In genomic region chr21:33369586-33369985, GRCh38 we compare ENCODE assay signal across 21 cellular contexts.
"Had no signal": no experiment of that assay in that cellular context is flagged by ENCODE, and none has a peak within 500 bp of the region (broad histone marks: within the 10 kb centered on the region; RNA-seq: fewer than 3 reads in every experiment).

No MANE protein-coding gene starts in this region.

- ATAC-seq: activated CD4-positive, alpha-beta T cell treated with anti-CD3 and anti-CD28 coated beads for 36 hours; activated naive CD4-positive, alpha-beta T cell treated with anti-CD3 and anti-CD28 coated beads, Interleukin-2, amount 50 U/mL, for 72 hours; activated T-cell treated with anti-CD3 and anti-CD28 coated beads, Interleukin-2, amount 50 U/mL, for 4 hours had no signal

- DNase-seq: activated CD4-positive, alpha-beta memory T cell treated with anti-CD3 and anti-CD28 coated beads, Interleukin-2, amount 10 ng/mL, durations not matched to agents 7 days and 5 days; activated CD4-positive, alpha-beta T cell treated with anti-CD3 and anti-CD28 coated beads for 36 hours; activated CD4-positive, alpha-beta T cell treated with anti-CD3 and anti-CD28 coated beads, Interleukin-2, amount 50 U/mL, for 1 hour; activated T-cell treated with anti-CD3 and anti-CD28 coated beads, Interleukin-2, amount 50 U/mL, for 4 hours; brain microvascular endothelial cell; MG63; NCI-H1105; NCI-H1436 treated with DMSO at 0.1 percent for 48 hours; NCI-H187; NCI-H2081; NCI-H446; NCI-H524; Right ventricle myocardium superior; SJCRH30; SK-N-SH; T-helper 1 cell had no signal

- H3K27me3 Mint-ChIP-seq: activated CD4-positive, alpha-beta T cell treated with anti-CD3 and anti-CD28 coated beads for 36 hours had no signal

- H3K4me3 Mint-ChIP-seq: activated CD4-positive, alpha-beta memory T cell treated with anti-CD3 and anti-CD28 coated beads, Interleukin-2, amount 10 ng/mL, durations not matched to agents 7 days and 5 days; activated CD4-positive, alpha-beta T cell treated with anti-CD3 and anti-CD28 coated beads for 36 hours; activated T-cell treated with anti-CD3 and anti-CD28 coated beads, Interleukin-2, amount 50 U/mL, for 4 hours had no signal

- H3K4me2 ChIP-seq: SK-N-SH had no signal

- H3K4me1 ChIP-seq: SJCRH30 had no signal

- H3K27ac Mint-ChIP-seq: activated CD4-positive, alpha-beta memory T cell treated with anti-CD3 and anti-CD28 coated beads, Interleukin-2, amount 10 ng/mL, durations not matched to agents 7 days and 5 days; activated CD4-positive, alpha-beta T cell treated with anti-CD3 and anti-CD28 coated beads for 36 hours had no signal

- H3K27ac ChIP-seq: brain microvascular endothelial cell, cardiac muscle cell, Peyer's patch, RWPE1, SJCRH30, VCaP had no signal

- H3K27me3 ChIP-seq: brain microvascular endothelial cell, cardiac muscle cell, MG63, Peyer's patch, SJCRH30 had no signal

- H3K9ac ChIP-seq: SK-N-SH had no signal

- H3K4me3 ChIP-seq: cardiac muscle cell, MG63, Peyer's patch, SJCRH30 had no signal
